Comparison of ENCODE assay signal across 8 cellular contexts in genomic region chr2:174326880-174327558, GRCh38. TPM values are rescaled to one million over a fixed set of nuclear protein-coding genes. Genes with fewer than 3 reads are reported as not detected.
DNase-seq lines count a peak whose midpoint lies in the region; ATAC-seq and TF ChIP-seq lines count a peak whose summit lies in the region.

No MANE protein-coding gene starts in this region.

- in situ Hi-C loops in gastrocnemius medialis (cut with MboI; ENCODE audit: low sequenced_read_pairs in 4 of 4) = loop anchor here in 2 of 4 donors (25.0 kb wide), 2 partner anchors 165 to 915 kb away; no protein-coding TSS in a partner anchor

- TF ChIP-seq CTCF in gastrocnemius medialis (IDR thresholded peaks at IDR 0.05 in 4 of 5, conservative IDR thresholded peaks at IDR 0.05 in 1 of 5) = no peak

- DNase-seq in H7 (peak; percentile 70), germinal center (ENCODE audit: low spot score) (peak; percentile 34), gastrocnemius medialis (no peak), DMS114 treated with DMSO at 0.1 percent for 48 hours (lab: John Stamatoyannopoulos, UW; ENCODE audit: unreplicated experiment) (no peak), NCI-H2196 (lab: John Stamatoyannopoulos, UW; ENCODE audit: unreplicated experiment) (no peak)
- no peak for DNase-seq in activated CD4-positive, alpha-beta memory T cell treated with anti-CD3 and anti-CD28 coated beads, Interleukin-2, amount 10 ng/mL, durations not matched to agents 7 days and 5 days

- no peaks in the 10 kb centered on the region for H3K9me3 ChIP-seq in gastrocnemius medialis

- no peaks in the 10 kb centered on the region for H3K9me3 Mint-ChIP-seq in activated CD4-positive, alpha-beta memory T cell treated with anti-CD3 and anti-CD28 coated beads, Interleukin-2, amount 10 ng/mL, durations not matched to agents 7 days and 5 days

- H3K4me3 Mint-ChIP-seq in activated CD4-positive, alpha-beta memory T cell treated with anti-CD3 and anti-CD28 coated beads, Interleukin-2, amount 10 ng/mL, durations not matched to agents 7 days and 5 days = peak overlapping the region; percentile 59

- no peak for TF ChIP-seq POLR2A in gastrocnemius medialis (IDR thresholded peaks at IDR 0.05)

- H3K4me3 ChIP-seq in H7 (ENCODE audit: insufficient read depth, low read depth, low read length) = peak overlapping the region; percentile 57
- H3K4me3 ChIP-seq in gastrocnemius medialis = peak overlapping the region; percentile 55 to 61 (median 56)

- peaks cover 83% of the 10 kb centered on the region for H3K27me3 Mint-ChIP-seq in activated CD4-positive, alpha-beta memory T cell treated with anti-CD3 and anti-CD28 coated beads, Interleukin-2, amount 10 ng/mL, durations not matched to agents 7 days and 5 days

- intact Hi-C loops in gastrocnemius medialis (cut with DNase I; ENCODE audit: low total_unique reads) = no loop called here

- H3K36me3 ChIP-seq in H7 (replicated peaks; ENCODE audit: control insufficient read depth, insufficient read depth, low read length) (no peaks in the 10 kb centered on the region), gastrocnemius medialis (no peaks in the 10 kb centered on the region)

- peaks cover 8% of the 10 kb centered on the region for H3K36me3 Mint-ChIP-seq in activated CD4-positive, alpha-beta memory T cell treated with anti-CD3 and anti-CD28 coated beads, Interleukin-2, amount 10 ng/mL, durations not matched to agents 7 days and 5 days (ENCODE audit: low read depth)

- peaks cover 10 to 18% of the 10 kb centered on the region in 2 donors for H3K4me1 ChIP-seq in gastrocnemius medialis

- H3K27ac ChIP-seq in gastrocnemius medialis = no peak overlapping the region

- CTCF ChIA-PET in activated CD4-positive, alpha-beta memory T cell treated with anti-CD3 and anti-CD28 coated beads, Interleukin-2, amount 10 ng/mL, durations not matched to agents 7 days and 5 days (lab: Charles Lee) = interaction anchor here (1.1 kb wide), 1 partner anchor 14 kb away, joined by 6 read pairs; no protein-coding TSS in a partner anchor

- ATAC-seq in gastrocnemius medialis = no peak
- no peak for ATAC-seq in HG02981 (IDR thresholded peaks at IDR 0.05; ENCODE audit: unreplicated experiment)
- ATAC-seq in GM18858 (IDR thresholded peaks at IDR 0.05; ENCODE audit: unreplicated experiment) = no peak

- H3K4me1 Mint-ChIP-seq in activated CD4-positive, alpha-beta memory T cell treated with anti-CD3 and anti-CD28 coated beads, Interleukin-2, amount 10 ng/mL, durations not matched to agents 7 days and 5 days = peaks cover 19% of the 10 kb centered on the region

- H3K27me3 ChIP-seq in H7 (ENCODE audit: control insufficient read depth, insufficient read depth, low read length) = peaks cover 77% of the 10 kb centered on the region
- peaks cover 56 to 66% (median 64%) of the 10 kb centered on the region in 3 donors for H3K27me3 ChIP-seq in gastrocnemius medialis

- peak overlapping the region; percentile 41 for H3K27ac Mint-ChIP-seq in activated CD4-positive, alpha-beta memory T cell treated with anti-CD3 and anti-CD28 coated beads, Interleukin-2, amount 10 ng/mL, durations not matched to agents 7 days and 5 days

- POLR2A ChIA-PET in activated CD4-positive, alpha-beta memory T cell treated with anti-CD3 and anti-CD28 coated beads, Interleukin-2, amount 10 ng/mL, durations not matched to agents 7 days and 5 days (lab: Charles Lee) = interaction anchor here (1.3 to 1.9 kb wide), 2 partner anchors 14 to 16 kb away, joined by 3 to 5 read pairs; no protein-coding TSS in a partner anchor

RNA-seq across cellular contexts. Expression of gene SP9, which starts 7.7 kb away (rescaled TPM):
- total RNA-seq in H7 (2014; rRNA removed; shearing (Covaris generic)) = 0.10 and 0.15 TPM in 2 replicates
- not detected for total RNA-seq in activated CD4-positive, alpha-beta memory T cell treated with anti-CD3 and anti-CD28 coated beads, Interleukin-2, amount 10 ng/mL, durations not matched to agents 7 days and 5 days
- under 1 TPM in 1 of 4 donors, not detected in 3; 0.10 TPM for total RNA-seq in gastrocnemius medialis

Comparison
In these comparisons a context has a peak if more than half of its experiments do, and no peak if none do; other contexts are left out.
1. DNase-seq: peak in H7 (single experiment) and germinal center (single experiment); none in activated CD4-positive, alpha-beta memory T cell treated with anti-CD3 and anti-CD28 coated beads, Interleukin-2, amount 10 ng/mL, durations not matched to agents 7 days and 5 days (single experiment), gastrocnemius medialis (0 of 2), DMS114 treated with DMSO at 0.1 percent for 48 hours (single experiment) and NCI-H2196 (single experiment).